In genomic region chr4:156961241-156962068, GRCh38 we compare ENCODE assay signal across 19 cellular contexts. TPM values are rescaled to one million over a fixed set of nuclear protein-coding genes. Genes with fewer than 3 reads are reported as not detected.
DNase-seq lines count a peak whose midpoint lies in the region; ATAC-seq and TF ChIP-seq lines count a peak whose summit lies in the region.
"Had no signal": no experiment of that assay in that cellular context is flagged by ENCODE, and none has a peak within 500 bp of the region (broad histone marks: within the 10 kb centered on the region; RNA-seq: fewer than 3 reads in every experiment).

No MANE protein-coding gene starts in this region.

- no peak overlapping the region for H4K8ac ChIP-seq in mesendoderm (ENCODE audit: low read depth, low read length)

- no peaks in the 10 kb centered on the region for H3K79me1 ChIP-seq in mesendoderm (ENCODE audit: low read length)

- H2BK15ac ChIP-seq in mesendoderm (replicated peaks; ENCODE audit: low read depth) = no peak overlapping the region

- intact Hi-C loops in MCF 10A (cut with micrococcal nuclease) = no loop called here
- intact Hi-C loops in breast epithelium (cut with DNase I; ENCODE audit: low total_unique reads) = loop anchor here (2.0 kb wide), 1 partner anchor 39 kb away; no protein-coding TSS in a partner anchor

- H3K27me3 Mint-ChIP-seq in MCF 10A (ENCODE audit: insufficient read depth, unreplicated experiment) (no peaks in the 10 kb centered on the region), type B pancreatic cell (no peaks in the 10 kb centered on the region)
- H3K27me3 Mint-ChIP-seq: central memory CD8-positive, alpha-beta T cell had no signal

- H3K4me3 ChIP-seq in breast epithelium = no peak overlapping the region
- no peak overlapping the region for H3K4me3 ChIP-seq in mesodermal cell (ENCODE audit: extremely low read depth, insufficient read depth, low read length, poor library complexity, severe bottlenecking)
- H3K4me3 ChIP-seq in mesendoderm (ENCODE audit: low read length) = no peak overlapping the region
- H3K4me3 ChIP-seq: K562, PC-9 had no signal

- H3K9me3 ChIP-seq in breast epithelium (no peaks in the 10 kb centered on the region), mesodermal cell (ENCODE audit: control insufficient read depth, low read length) (no peaks in the 10 kb centered on the region)

- no peaks in the 10 kb centered on the region for H3K79me2 ChIP-seq in mesendoderm (ENCODE audit: control insufficient read depth, insufficient read depth, low read length)

- no peak overlapping the region for H2BK120ac ChIP-seq in mesendoderm (ENCODE audit: low read depth, low read length)

- TF ChIP-seq POLR2A in breast epithelium (IDR thresholded peaks at IDR 0.05) = no peak

- TF ChIP-seq CTCF in MCF 10A (IDR thresholded peaks at IDR 0.05; ENCODE audit: unreplicated experiment) (no peak), breast epithelium (IDR thresholded peaks at IDR 0.05) (no peak), type B pancreatic cell (conservative IDR thresholded peaks at IDR 0.05) (no peak)

- H3K4me1 ChIP-seq in breast epithelium = no peaks in the 10 kb centered on the region
- H3K4me1 ChIP-seq in mesodermal cell (ENCODE audit: control insufficient read depth, insufficient read depth, low read length, poor library complexity, severe bottlenecking) = peaks cover 13% of the 10 kb centered on the region
- no peaks in the 10 kb centered on the region for H3K4me1 ChIP-seq in mesendoderm (ENCODE audit: control insufficient read depth, low read depth, low read length)

- H3K27me3 ChIP-seq in breast epithelium (no peaks in the 10 kb centered on the region), mesendoderm (ENCODE audit: insufficient read depth, low read length, poor library complexity) (no peaks in the 10 kb centered on the region)

- ATAC-seq in GM19455 (IDR thresholded peaks at IDR 0.05; ENCODE audit: unreplicated experiment) = no peak
- ATAC-seq: K562, natural killer cell had no signal

- POLR2A ChIA-PET in MCF 10A (lab: Yijun Ruan, JAX) = interaction anchor here (0.9 to 5.9 kb wide), 4 partner anchors 9 to 30 kb away, joined by 4 to 39 read pairs (median 6); no protein-coding TSS in a partner anchor

- no peak overlapping the region for H2AK5ac ChIP-seq in mesendoderm (ENCODE audit: low read length)

- 100% methylated on average over 1 to 4 of the region's 9 CpGs for WGBS in mesodermal cell (ENCODE audit: insufficient coverage in 2 of 2), 2 experiments
- no CpG with 5 or more reads among the region's 9 CpGs for WGBS in mesendoderm (ENCODE audit: extremely low coverage, insufficient coverage, low lambda C conversion rate)

- no peak overlapping the region for H3K18ac ChIP-seq in mesendoderm (ENCODE audit: low read length)

- no peak overlapping the region for H2BK5ac ChIP-seq in mesendoderm (ENCODE audit: low read length)

- peaks cover 7% of the 10 kb centered on the region for H3K9me3 Mint-ChIP-seq in MCF 10A (ENCODE audit: unreplicated experiment)
- peaks cover 5% of the 10 kb centered on the region for H3K9me3 Mint-ChIP-seq in type B pancreatic cell

- no peak overlapping the region for H3K56ac ChIP-seq in mesendoderm (ENCODE audit: low read length)

- H3K4me2 ChIP-seq in mesendoderm (ENCODE audit: low read length) = no peak overlapping the region
- H3K4me2 ChIP-seq: PC-9 had no signal

- CTCF ChIA-PET in MCF 10A (lab: Yijun Ruan, JAX) = interaction anchor here (0.6 to 1.0 kb wide), 3 partner anchors 92 to 848 kb away, joined by 3 read pairs; no protein-coding TSS in a partner anchor

- H3K4me3 Mint-ChIP-seq in MCF 10A (ENCODE audit: unreplicated experiment) (no peak overlapping the region), type B pancreatic cell (peak overlapping the region; percentile 7)
- H3K4me3 Mint-ChIP-seq: activated naive CD8-positive, alpha-beta T cell; central memory CD8-positive, alpha-beta T cell; natural killer cell had no signal

- no peak overlapping the region for H4K5ac ChIP-seq in mesendoderm (ENCODE audit: low read length)

- no peak overlapping the region for H3K9ac ChIP-seq in mesendoderm (ENCODE audit: low read length)

- H3K36me3 Mint-ChIP-seq in MCF 10A (ENCODE audit: insufficient read depth, unreplicated experiment) (peaks cover 10% of the 10 kb centered on the region), type B pancreatic cell (peaks cover 10% of the 10 kb centered on the region)
- H3K36me3 Mint-ChIP-seq: activated naive CD8-positive, alpha-beta T cell; natural killer cell had no signal

- no peak for DNase-seq in MCF 10A (ENCODE audit: unreplicated experiment)
- DNase-seq in breast epithelium (ENCODE audit: low spot score in 2 of 2) = no peak
- peak; percentile 34 for DNase-seq in astrocyte of the hippocampus (ENCODE audit: low read depth, low spot score)
- DNase-seq in type B pancreatic cell (ENCODE audit: extremely low spot score, unreplicated experiment) = no peak
- no peak for DNase-seq in iPS-NIHi7 (ENCODE audit: extremely low spot score)
- no peak for DNase-seq in mesendoderm
- DNase-seq: activated CD4-positive, alpha-beta T cell treated with anti-CD3 and anti-CD28 coated beads for 4 hours; hypothalamus; natural killer cell; NCI-H1436; PC-9; right cardiac atrium; stimulated activated CD4-positive, alpha-beta T cell treated with anti-CD3 and anti-CD28 coated beads, Interleukin-4, amount 100 ng/mL, for 4 hours; T-helper 2 cell had no signal

- H3K27ac Mint-ChIP-seq in MCF 10A (ENCODE audit: low read depth, unreplicated experiment) = peak overlapping the region; percentile 66
- H3K27ac Mint-ChIP-seq in type B pancreatic cell = peak overlapping the region; percentile 58
- H3K27ac Mint-ChIP-seq: activated naive CD8-positive, alpha-beta T cell; natural killer cell had no signal

- no peak overlapping the region for H3K4ac ChIP-seq in mesendoderm (ENCODE audit: low read depth, low read length)

- H3K36me3 ChIP-seq in breast epithelium = no peaks in the 10 kb centered on the region
- H3K36me3 ChIP-seq in mesodermal cell (ENCODE audit: control insufficient read depth, insufficient read depth, low read length) = no peaks in the 10 kb centered on the region
- H3K36me3 ChIP-seq in mesendoderm (ENCODE audit: control insufficient read depth, insufficient read depth, low read length) = no peaks in the 10 kb centered on the region

- no peak overlapping the region for H3K23ac ChIP-seq in mesendoderm (ENCODE audit: low read length)

- H3K4me1 Mint-ChIP-seq in MCF 10A (ENCODE audit: insufficient read depth, unreplicated experiment) (peaks cover 48% of the 10 kb centered on the region), type B pancreatic cell (ENCODE audit: unreplicated experiment) (peaks cover 52% of the 10 kb centered on the region)
- H3K4me1 Mint-ChIP-seq: central memory CD8-positive, alpha-beta T cell; natural killer cell had no signal

- BruUV-seq in MCF 10A (replicated peaks; lab: Mats Ljungman, UMichigan) = no TSS peak

- no peak overlapping the region for H3K27ac ChIP-seq in breast epithelium
- peak overlapping the region; percentile 3 for H3K27ac ChIP-seq in mesodermal cell (ENCODE audit: low read depth, low read length, severe bottlenecking)
- no peak overlapping the region for H3K27ac ChIP-seq in mesendoderm (ENCODE audit: low read depth, low read length)
- H3K27ac ChIP-seq: PC-9 had no signal

RNA-seq across cellular contexts. Expression of gene PDGFC, which starts 10.1 kb away (rescaled TPM):
- total RNA-seq in MCF 10A (2022) (74.8 and 83.7 TPM in 2 replicates), breast epithelium (10 to 100 TPM; 32.4 to 59.7 (median 54.4) TPM), type B pancreatic cell (ENCODE audit: low replicate concordance) (18.1 and 39.9 TPM in 2 replicates)
- 15.1 TPM for polyA plus RNA-seq in mesodermal cell (2013, experiment 1 of 2)
- 15.7 TPM for polyA plus RNA-seq in mesodermal cell (2013, experiment 2 of 2)
- 2.2 TPM for polyA plus RNA-seq in mesendoderm (2013, experiment 1 of 2)
- polyA plus RNA-seq in mesendoderm (2013, experiment 2 of 2) = 2.1 TPM
- total RNA-seq: K562 had no signal
- polyA plus RNA-seq: K562 had no signal
